2 cellular contexts compared by ENCODE assay signal in genomic region chr13:28336193-28336657, GRCh38.
A peak's percentile ranks its signal among the peaks of the same experiment; 100 is the strongest.
TF ChIP-seq lines count a peak whose summit lies in the region.

No MANE protein-coding gene starts in this region.

TF ChIP-seq in HEK293, 187 proteins besides CTCF, POLR2A, EP300 and RAD21 (continued from another document and continues in another):
- no peak for TF ChIP-seq ZBTB10 (tag by site-specific recombination; IDR thresholded peaks at IDR 0.05)
- TF ChIP-seq ZBTB44 (tag by site-specific recombination; IDR thresholded peaks at IDR 0.05): peak; percentile 65; the same call in 1 of the 2 replicates
- TF ChIP-seq PRDM4 (tag by site-specific recombination; IDR thresholded peaks at IDR 0.05): peak; percentile 98
- no peak for TF ChIP-seq MYNN (tag by site-specific recombination; IDR thresholded peaks at IDR 0.05; ENCODE audit: borderline replicate concordance)
- no peak for TF ChIP-seq ZNF837 (tag by site-specific recombination; IDR thresholded peaks at IDR 0.05)
- no peak for TF ChIP-seq ZNF239 (tag by site-specific recombination; IDR thresholded peaks at IDR 0.05)
- no peak for TF ChIP-seq ZNF426 (tag by site-specific recombination; IDR thresholded peaks at IDR 0.05)
- no peak for TF ChIP-seq SALL2 (tag by site-specific recombination; IDR thresholded peaks at IDR 0.05; ENCODE audit: borderline replicate concordance)
- no peak for TF ChIP-seq PRDM2 (tag by site-specific recombination; IDR thresholded peaks at IDR 0.05; ENCODE audit: borderline replicate concordance)
- no peak for TF ChIP-seq REPIN1 (tag by site-specific recombination; IDR thresholded peaks at IDR 0.05; ENCODE audit: low read depth)
- no peak; the same call in 1 of the 2 replicates for TF ChIP-seq KLF7 (tag by site-specific recombination; IDR thresholded peaks at IDR 0.05; ENCODE audit: borderline replicate concordance)
- no peak for TF ChIP-seq ZNF830 (tag by site-specific recombination; IDR thresholded peaks at IDR 0.05; ENCODE audit: low read depth)

TF ChIP-seq in WTC11, 78 proteins besides CTCF, POLR2A, EP300 and RAD21 (continued from another document):
- TF ChIP-seq ARID4B (CRISPR knock-in tag; IDR thresholded peaks at IDR 0.05; ENCODE audit: borderline replicate concordance) (no peak), ZNF232 (CRISPR knock-in tag; IDR thresholded peaks at IDR 0.05) (no peak)
